Comparison of ENCODE assay signal across 27 cellular contexts in the genomic region with DNA sequence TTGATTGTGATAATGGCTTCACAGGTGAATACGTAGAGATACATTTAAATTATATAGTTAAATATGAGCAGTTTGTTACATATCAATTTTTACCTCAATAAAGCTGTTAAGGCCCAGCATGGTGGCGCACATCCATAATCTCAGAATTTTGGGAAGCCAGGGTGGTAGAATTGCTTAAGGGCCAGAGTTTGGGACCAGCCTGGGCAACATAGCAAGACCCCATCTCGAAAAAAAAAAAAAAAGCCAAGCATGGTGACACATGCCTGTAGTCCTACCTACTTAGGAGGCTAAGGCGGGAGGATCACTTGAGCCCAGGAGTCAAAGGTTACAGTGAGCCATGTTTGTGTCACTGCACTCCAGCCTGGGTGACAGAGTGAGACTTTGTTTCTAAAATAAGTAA.
"Had no signal": no experiment of that assay in that cellular context is flagged by ENCODE, and none has a peak within 500 bp of the region (broad histone marks: within the 10 kb centered on the region; RNA-seq: fewer than 3 reads in every experiment).

No MANE protein-coding gene starts in this region.

- H3K9ac ChIP-seq: parathyroid adenoma had no signal

- FAIRE-seq: small intestine, urothelium cell line had no signal

- H3K9me3 ChIP-seq: neutrophil, ovary, psoas muscle, right lobe of liver, sigmoid colon, stomach, thoracic aorta, thyroid gland, tibial nerve, upper lobe of left lung, vagina had no signal

- H3K4me1 ChIP-seq: parathyroid adenoma, right lobe of liver, sigmoid colon, stomach, tibial nerve, upper lobe of left lung, vagina had no signal

- H3K27ac ChIP-seq: neutrophil, ovary, parathyroid adenoma, psoas muscle, right lobe of liver, sigmoid colon, stomach, thoracic aorta, thyroid gland, tibial nerve, upper lobe of left lung, vagina had no signal

- H3K36me3 ChIP-seq: neutrophil, ovary, right lobe of liver, sigmoid colon, stomach, thoracic aorta, thyroid gland, tibial nerve, upper lobe of left lung, vagina had no signal

- H3K4me3 ChIP-seq: ovary, psoas muscle, right lobe of liver, sigmoid colon, stomach, thoracic aorta, thyroid gland, tibial nerve, upper lobe of left lung, vagina had no signal

- H3K79me2 ChIP-seq: parathyroid adenoma had no signal

- H3K27me3 ChIP-seq: neutrophil, ovary, right lobe of liver, sigmoid colon, stomach, thyroid gland, tibial nerve, upper lobe of left lung, vagina had no signal

- ATAC-seq: natural killer cell treated with Interleukin-12 subunit alpha and Interleukin-12 subunit beta and Interleukin-15 and Interleukin-18, amount 100 ng/mL, for 72 hours; psoas muscle; right cardiac atrium; right lobe of liver; stimulated activated effector memory CD8-positive, alpha-beta T cell treated with anti-CD3 and anti-CD28 coated beads, Interleukin-12 subunit alpha, Interleukin-12 subunit beta, amount 100 ng/mL, for 72 hours; stimulated activated naive B cell treated with anti-CD40 and anti-IgM and Interleukin-4, amounts not matched to agents 10 μg/mL and 1 μg/mL and 100 μg/mL, for 72 hours had no signal

- H2AFZ ChIP-seq: parathyroid adenoma had no signal

- DNase-seq: nephron progenitor cell; nucleus accumbens; ovary; posterior cingulate gyrus; psoas muscle; right cardiac atrium; right lobe of liver; sigmoid colon; small intestine; stimulated activated CD4-positive, alpha-beta T cell treated with anti-CD3 and anti-CD28 coated beads, Interleukin-15, amount 100 ng/mL, for 24 hours; stimulated activated CD4-positive, alpha-beta T cell treated with anti-CD3 and anti-CD28 coated beads, Interleukin-2, amount 100 ng/mL, for 24 hours; stimulated activated CD4-positive, alpha-beta T cell treated with anti-CD3 and anti-CD28 coated beads, Interleukin-2, amount 100 ng/mL, for 48 hours; stimulated activated CD4-positive, alpha-beta T cell treated with anti-CD3 and anti-CD28 coated beads, Interleukin-4, amount 100 ng/mL, for 24 hours; stimulated activated naive B cell treated with anti-CD40 and anti-IgM and Interleukin-4, amounts not matched to agents 10 μg/mL and 1 μg/mL and 100 μg/mL, for 72 hours; stimulated activated naive CD4-positive, alpha-beta T cell treated with Interleukin-2 at 50 U/mL for 16 hours; stomach; thyroid gland; trophoblast cell; upper lobe of left lung had no signal
